Comparison of ENCODE assay signal across 1 cellular context in the genomic region with DNA sequence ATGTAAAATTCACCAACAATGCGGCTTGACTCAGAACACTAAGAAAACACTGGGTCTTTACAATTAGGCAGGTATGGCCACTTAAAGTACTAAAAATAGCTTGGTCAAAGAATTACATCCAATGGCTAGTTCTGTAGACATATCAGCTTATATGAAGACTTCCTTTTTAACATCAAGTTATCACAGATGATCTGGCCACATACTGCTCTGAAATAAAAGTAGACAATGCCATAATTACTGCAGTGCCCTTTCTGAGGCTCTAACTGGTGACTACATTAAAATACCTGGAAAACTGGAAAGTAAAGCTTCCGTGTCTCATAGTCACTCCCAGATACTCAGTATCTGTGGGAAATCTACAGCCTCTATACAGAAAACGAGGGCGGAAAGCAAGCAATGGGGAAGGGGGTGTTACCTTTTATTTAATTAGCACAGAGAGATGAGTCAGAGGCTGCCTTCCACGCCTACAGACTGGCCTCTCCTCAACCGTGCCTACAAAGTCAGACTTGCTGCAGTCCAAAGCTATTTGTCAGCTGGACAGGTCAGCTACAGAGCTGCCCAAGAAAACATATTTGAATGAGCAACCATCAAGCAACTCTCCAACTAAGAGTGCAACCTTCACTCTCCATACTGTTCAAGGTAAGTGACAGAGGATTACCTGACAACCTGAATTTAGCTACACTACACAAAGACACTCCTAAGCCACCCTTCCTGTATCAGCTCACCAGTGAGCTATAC.
TF ChIP-seq lines count a peak whose summit lies in the region.

No MANE protein-coding gene starts in this region.

TF ChIP-seq in GM23338, 12 proteins besides CTCF, POLR2A, EP300 and RAD21 (continued from another document):
- TF ChIP-seq, protein P1, sequence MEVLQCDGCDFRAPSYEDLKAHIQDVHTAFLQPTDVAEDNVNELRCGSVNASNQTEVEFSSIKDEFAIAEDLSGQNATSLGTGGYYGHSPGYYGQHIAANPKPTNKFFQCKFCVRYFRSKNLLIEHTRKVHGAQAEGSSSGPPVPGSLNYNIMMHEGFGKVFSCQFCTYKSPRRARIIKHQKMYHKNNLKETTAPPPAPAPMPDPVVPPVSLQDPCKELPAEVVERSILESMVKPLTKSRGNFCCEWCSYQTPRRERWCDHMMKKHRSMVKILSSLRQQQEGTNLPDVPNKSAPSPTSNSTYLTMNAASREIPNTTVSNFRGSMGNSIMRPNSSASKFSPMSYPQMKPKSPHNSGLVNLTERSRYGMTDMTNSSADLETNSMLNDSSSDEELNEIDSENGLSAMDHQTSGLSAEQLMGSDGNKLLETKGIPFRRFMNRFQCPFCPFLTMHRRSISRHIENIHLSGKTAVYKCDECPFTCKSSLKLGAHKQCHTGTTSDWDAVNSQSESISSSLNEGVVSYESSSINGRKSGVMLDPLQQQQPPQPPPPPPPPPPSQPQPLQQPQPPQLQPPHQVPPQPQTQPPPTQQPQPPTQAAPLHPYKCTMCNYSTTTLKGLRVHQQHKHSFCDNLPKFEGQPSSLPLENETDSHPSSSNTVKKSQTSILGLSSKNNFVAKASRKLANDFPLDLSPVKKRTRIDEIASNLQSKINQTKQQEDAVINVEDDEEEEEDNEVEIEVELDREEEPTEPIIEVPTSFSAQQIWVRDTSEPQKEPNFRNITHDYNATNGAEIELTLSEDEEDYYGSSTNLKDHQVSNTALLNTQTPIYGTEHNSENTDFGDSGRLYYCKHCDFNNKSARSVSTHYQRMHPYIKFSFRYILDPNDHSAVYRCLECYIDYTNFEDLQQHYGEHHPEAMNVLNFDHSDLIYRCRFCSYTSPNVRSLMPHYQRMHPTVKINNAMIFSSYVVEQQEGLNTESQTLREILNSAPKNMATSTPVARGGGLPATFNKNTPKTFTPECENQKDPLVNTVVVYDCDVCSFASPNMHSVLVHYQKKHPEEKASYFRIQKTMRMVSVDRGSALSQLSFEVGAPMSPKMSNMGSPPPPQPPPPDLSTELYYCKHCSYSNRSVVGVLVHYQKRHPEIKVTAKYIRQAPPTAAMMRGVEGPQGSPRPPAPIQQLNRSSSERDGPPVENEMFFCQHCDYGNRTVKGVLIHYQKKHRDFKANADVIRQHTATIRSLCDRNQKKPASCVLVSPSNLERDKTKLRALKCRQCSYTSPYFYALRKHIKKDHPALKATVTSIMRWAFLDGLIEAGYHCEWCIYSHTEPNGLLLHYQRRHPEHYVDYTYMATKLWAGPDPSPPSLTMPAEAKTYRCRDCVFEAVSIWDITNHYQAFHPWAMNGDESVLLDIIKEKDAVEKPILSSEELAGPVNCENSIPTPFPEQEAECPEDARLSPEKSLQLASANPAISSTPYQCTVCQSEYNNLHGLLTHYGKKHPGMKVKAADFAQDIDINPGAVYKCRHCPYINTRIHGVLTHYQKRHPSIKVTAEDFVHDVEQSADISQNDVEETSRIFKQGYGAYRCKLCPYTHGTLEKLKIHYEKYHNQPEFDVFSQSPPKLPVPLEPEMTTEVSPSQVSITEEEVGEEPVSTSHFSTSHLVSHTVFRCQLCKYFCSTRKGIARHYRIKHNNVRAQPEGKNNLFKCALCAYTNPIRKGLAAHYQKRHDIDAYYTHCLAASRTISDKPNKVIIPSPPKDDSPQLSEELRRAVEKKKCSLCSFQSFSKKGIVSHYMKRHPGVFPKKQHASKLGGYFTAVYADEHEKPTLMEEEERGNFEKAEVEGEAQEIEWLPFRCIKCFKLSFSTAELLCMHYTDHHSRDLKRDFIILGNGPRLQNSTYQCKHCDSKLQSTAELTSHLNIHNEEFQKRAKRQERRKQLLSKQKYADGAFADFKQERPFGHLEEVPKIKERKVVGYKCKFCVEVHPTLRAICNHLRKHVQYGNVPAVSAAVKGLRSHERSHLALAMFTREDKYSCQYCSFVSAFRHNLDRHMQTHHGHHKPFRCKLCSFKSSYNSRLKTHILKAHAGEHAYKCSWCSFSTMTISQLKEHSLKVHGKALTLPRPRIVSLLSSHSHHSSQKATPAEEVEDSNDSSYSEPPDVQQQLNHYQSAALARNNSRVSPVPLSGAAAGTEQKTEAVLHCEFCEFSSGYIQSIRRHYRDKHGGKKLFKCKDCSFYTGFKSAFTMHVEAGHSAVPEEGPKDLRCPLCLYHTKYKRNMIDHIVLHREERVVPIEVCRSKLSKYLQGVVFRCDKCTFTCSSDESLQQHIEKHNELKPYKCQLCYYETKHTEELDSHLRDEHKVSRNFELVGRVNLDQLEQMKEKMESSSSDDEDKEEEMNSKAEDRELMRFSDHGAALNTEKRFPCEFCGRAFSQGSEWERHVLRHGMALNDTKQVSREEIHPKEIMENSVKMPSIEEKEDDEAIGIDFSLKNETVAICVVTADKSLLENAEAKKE (CRISPR knock-in tag; IDR thresholded peaks at IDR 0.05), result no peak
- TF ChIP-seq, protein P2, sequence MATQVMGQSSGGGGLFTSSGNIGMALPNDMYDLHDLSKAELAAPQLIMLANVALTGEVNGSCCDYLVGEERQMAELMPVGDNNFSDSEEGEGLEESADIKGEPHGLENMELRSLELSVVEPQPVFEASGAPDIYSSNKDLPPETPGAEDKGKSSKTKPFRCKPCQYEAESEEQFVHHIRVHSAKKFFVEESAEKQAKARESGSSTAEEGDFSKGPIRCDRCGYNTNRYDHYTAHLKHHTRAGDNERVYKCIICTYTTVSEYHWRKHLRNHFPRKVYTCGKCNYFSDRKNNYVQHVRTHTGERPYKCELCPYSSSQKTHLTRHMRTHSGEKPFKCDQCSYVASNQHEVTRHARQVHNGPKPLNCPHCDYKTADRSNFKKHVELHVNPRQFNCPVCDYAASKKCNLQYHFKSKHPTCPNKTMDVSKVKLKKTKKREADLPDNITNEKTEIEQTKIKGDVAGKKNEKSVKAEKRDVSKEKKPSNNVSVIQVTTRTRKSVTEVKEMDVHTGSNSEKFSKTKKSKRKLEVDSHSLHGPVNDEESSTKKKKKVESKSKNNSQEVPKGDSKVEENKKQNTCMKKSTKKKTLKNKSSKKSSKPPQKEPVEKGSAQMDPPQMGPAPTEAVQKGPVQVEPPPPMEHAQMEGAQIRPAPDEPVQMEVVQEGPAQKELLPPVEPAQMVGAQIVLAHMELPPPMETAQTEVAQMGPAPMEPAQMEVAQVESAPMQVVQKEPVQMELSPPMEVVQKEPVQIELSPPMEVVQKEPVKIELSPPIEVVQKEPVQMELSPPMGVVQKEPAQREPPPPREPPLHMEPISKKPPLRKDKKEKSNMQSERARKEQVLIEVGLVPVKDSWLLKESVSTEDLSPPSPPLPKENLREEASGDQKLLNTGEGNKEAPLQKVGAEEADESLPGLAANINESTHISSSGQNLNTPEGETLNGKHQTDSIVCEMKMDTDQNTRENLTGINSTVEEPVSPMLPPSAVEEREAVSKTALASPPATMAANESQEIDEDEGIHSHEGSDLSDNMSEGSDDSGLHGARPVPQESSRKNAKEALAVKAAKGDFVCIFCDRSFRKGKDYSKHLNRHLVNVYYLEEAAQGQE (IDR thresholded peaks at IDR 0.05; ENCODE audit: unreplicated experiment), result no peak
- TF ChIP-seq NANOG (IDR thresholded peaks at IDR 0.05; ENCODE audit: borderline replicate concordance) (no peak), STAT1 (IDR thresholded peaks at IDR 0.05; ENCODE audit: unreplicated experiment) (no peak), POLR2AphosphoS5 (IDR thresholded peaks at IDR 0.05; ENCODE audit: low read depth) (no peak), JUNB (IDR thresholded peaks at IDR 0.05; ENCODE audit: unreplicated experiment) (no peak), ZNF114 (CRISPR knock-in tag; IDR thresholded peaks at IDR 0.05) (no peak), CREB1 (CRISPR knock-in tag; IDR thresholded peaks at IDR 0.05; ENCODE audit: low read depth) (no peak)
- TF ChIP-seq, protein P3, sequence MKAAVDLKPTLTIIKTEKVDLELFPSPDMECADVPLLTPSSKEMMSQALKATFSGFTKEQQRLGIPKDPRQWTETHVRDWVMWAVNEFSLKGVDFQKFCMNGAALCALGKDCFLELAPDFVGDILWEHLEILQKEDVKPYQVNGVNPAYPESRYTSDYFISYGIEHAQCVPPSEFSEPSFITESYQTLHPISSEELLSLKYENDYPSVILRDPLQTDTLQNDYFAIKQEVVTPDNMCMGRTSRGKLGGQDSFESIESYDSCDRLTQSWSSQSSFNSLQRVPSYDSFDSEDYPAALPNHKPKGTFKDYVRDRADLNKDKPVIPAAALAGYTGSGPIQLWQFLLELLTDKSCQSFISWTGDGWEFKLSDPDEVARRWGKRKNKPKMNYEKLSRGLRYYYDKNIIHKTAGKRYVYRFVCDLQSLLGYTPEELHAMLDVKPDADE (IDR thresholded peaks at IDR 0.05), result no peak
